Comparison of ENCODE assay signal across 19 cellular contexts in the genomic region with DNA sequence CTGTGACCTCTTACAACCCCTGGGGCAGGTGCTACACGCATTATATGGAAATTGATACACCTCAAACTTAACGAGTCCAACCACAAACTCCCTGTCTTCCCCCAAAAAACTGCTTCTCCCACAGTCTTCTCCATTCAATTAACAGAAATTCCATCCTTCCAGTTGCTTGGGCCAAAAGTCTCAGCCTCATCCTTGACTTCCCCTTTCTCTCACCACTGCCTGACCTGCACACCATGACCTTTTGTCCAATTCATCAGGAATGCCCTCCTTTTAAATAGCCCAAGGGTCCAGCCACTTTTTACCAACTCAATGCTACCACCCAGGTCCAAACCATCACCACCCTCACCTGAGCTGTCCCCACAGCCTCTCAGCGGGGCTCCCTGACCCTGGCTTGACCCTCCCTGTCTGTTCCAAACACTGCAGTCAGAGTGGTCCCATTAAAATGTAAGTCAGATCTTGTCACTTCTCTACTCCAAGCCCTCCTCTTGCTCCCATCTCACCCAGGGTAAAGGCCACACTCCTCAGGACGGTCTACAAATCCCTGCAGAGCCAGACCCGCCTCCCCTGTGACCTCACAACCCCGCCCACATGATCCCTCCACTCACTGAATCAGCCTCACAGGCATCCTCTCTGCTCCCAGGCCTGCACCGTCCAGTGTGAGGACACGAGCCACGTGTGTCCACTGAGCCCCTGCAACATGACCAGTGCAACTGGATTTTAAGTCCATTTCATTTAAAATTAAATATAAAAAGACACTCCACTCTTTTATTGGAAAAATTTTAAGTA. TPM values are rescaled to one million over a fixed set of nuclear protein-coding genes. Genes with fewer than 3 reads are reported as not detected.
DNase-seq lines count a peak whose midpoint lies in the region; ATAC-seq and TF ChIP-seq lines count a peak whose summit lies in the region.
"Had no signal": no experiment of that assay in that cellular context is flagged by ENCODE, and none has a peak within 500 bp of the region (broad histone marks: within the 10 kb centered on the region; RNA-seq: fewer than 3 reads in every experiment).

No MANE protein-coding gene starts in this region.

- H3K27ac Mint-ChIP-seq in activated CD4-positive, alpha-beta T cell treated with anti-CD3 and anti-CD28 coated beads for 36 hours: peak overlapping the region; percentile 0
- no peak overlapping the region for H3K27ac Mint-ChIP-seq in endothelial cell (ENCODE audit: unreplicated experiment)
- H3K27ac Mint-ChIP-seq: CD8-positive, alpha-beta T cell; memory B cell; natural killer cell; stimulated activated naive B cell treated with anti-CD40 and anti-IgM and Interleukin-4, amounts not matched to agents 10 μg/mL and 1 μg/mL and 100 μg/mL, for 72 hours; type B pancreatic cell had no signal

- CTCF ChIA-PET in activated CD4-positive, alpha-beta T cell treated with anti-CD3 and anti-CD28 coated beads for 36 hours (lab: Charles Lee): no interaction called here

- POLR2A ChIA-PET in activated CD4-positive, alpha-beta T cell treated with anti-CD3 and anti-CD28 coated beads for 36 hours (lab: Charles Lee): no interaction called here

- intact Hi-C loops in activated CD4-positive, alpha-beta T cell treated with anti-CD3 and anti-CD28 coated beads for 36 hours (cut with DNase I, micrococcal nuclease): no loop called here

- ATAC-seq in activated CD4-positive, alpha-beta T cell treated with anti-CD3 and anti-CD28 coated beads for 36 hours: no peak
- ATAC-seq in GM18873 (IDR thresholded peaks at IDR 0.05; ENCODE audit: low FRiP score, unreplicated experiment): no peak
- ATAC-seq: CD8-positive, alpha-beta T cell; natural killer cell; stimulated activated naive B cell treated with anti-CD40 and anti-IgM and Interleukin-4, amounts not matched to agents 10 μg/mL and 1 μg/mL and 100 μg/mL, for 72 hours had no signal

- DNase-seq in activated CD4-positive, alpha-beta T cell treated with anti-CD3 and anti-CD28 coated beads for 36 hours: no peak
- no peak for DNase-seq in activated CD4-positive, alpha-beta T cell treated with anti-CD3 and anti-CD28 coated beads, Interleukin-2, amount 50 U/mL, for 48 hours
- DNase-seq in RKO (ENCODE audit: low spot score): peak; percentile 15
- DNase-seq in iPS-NIHi11 (ENCODE audit: low spot score): peak; percentile 75
- DNase-seq in stimulated activated CD8-positive, alpha-beta memory T cell treated with anti-CD3 and anti-CD28 coated beads, Interleukin-4, amount 100 ng/mL, for 48 hours: peak; percentile 46
- DNase-seq in T-helper 9 cell: no peak
- no peak for DNase-seq in endothelial cell (ENCODE audit: low spot score)
- DNase-seq: CD8-positive, alpha-beta T cell; dorsolateral prefrontal cortex; esophagus squamous epithelium; GOT3; natural killer cell; NCI-H1092; NCI-H774; Peyer's patch; stimulated activated naive B cell treated with anti-CD40 and anti-IgM and Interleukin-4, amounts not matched to agents 10 μg/mL and 1 μg/mL and 100 μg/mL, for 72 hours had no signal

- peaks cover 20% of the 10 kb centered on the region for H3K4me1 Mint-ChIP-seq in activated CD4-positive, alpha-beta T cell treated with anti-CD3 and anti-CD28 coated beads for 36 hours
- peaks cover 24% of the 10 kb centered on the region for H3K4me1 Mint-ChIP-seq in endothelial cell (ENCODE audit: unreplicated experiment)
- H3K4me1 Mint-ChIP-seq: natural killer cell had no signal

- peaks cover 5% of the 10 kb centered on the region for H3K27me3 Mint-ChIP-seq in activated CD4-positive, alpha-beta T cell treated with anti-CD3 and anti-CD28 coated beads for 36 hours
- H3K27me3 Mint-ChIP-seq in endothelial cell (ENCODE audit: unreplicated experiment): peaks cover 9% of the 10 kb centered on the region
- H3K27me3 Mint-ChIP-seq: memory B cell had no signal

- no peaks in the 10 kb centered on the region for H3K36me3 Mint-ChIP-seq in activated CD4-positive, alpha-beta T cell treated with anti-CD3 and anti-CD28 coated beads for 36 hours (ENCODE audit: low read depth)
- H3K36me3 Mint-ChIP-seq in endothelial cell (ENCODE audit: low read depth, unreplicated experiment): no peaks in the 10 kb centered on the region
- H3K36me3 Mint-ChIP-seq: CD8-positive, alpha-beta T cell; memory B cell; natural killer cell; stimulated activated naive B cell treated with anti-CD40 and anti-IgM and Interleukin-4, amounts not matched to agents 10 μg/mL and 1 μg/mL and 100 μg/mL, for 72 hours; type B pancreatic cell had no signal

- no peak for TF ChIP-seq CTCF in endothelial cell (IDR thresholded peaks at IDR 0.05; ENCODE audit: unreplicated experiment)

- H3K4me3 Mint-ChIP-seq in activated CD4-positive, alpha-beta T cell treated with anti-CD3 and anti-CD28 coated beads for 36 hours: no peak overlapping the region
- H3K4me3 Mint-ChIP-seq in endothelial cell (ENCODE audit: unreplicated experiment): no peak overlapping the region
- H3K4me3 Mint-ChIP-seq: CD8-positive, alpha-beta T cell; memory B cell; natural killer cell; stimulated activated naive B cell treated with anti-CD40 and anti-IgM and Interleukin-4, amounts not matched to agents 10 μg/mL and 1 μg/mL and 100 μg/mL, for 72 hours; type B pancreatic cell had no signal

- no peaks in the 10 kb centered on the region for H3K9me3 Mint-ChIP-seq in activated CD4-positive, alpha-beta T cell treated with anti-CD3 and anti-CD28 coated beads for 36 hours (ENCODE audit: low read depth)
- no peaks in the 10 kb centered on the region for H3K9me3 Mint-ChIP-seq in endothelial cell (ENCODE audit: unreplicated experiment)
- H3K9me3 Mint-ChIP-seq: CD8-positive, alpha-beta T cell; memory B cell; natural killer cell; stimulated activated naive B cell treated with anti-CD40 and anti-IgM and Interleukin-4, amounts not matched to agents 10 μg/mL and 1 μg/mL and 100 μg/mL, for 72 hours; type B pancreatic cell had no signal

RNA-seq across cellular contexts. Expression of a gene that starts 18.5 kb away (rescaled TPM):
- total RNA-seq in activated CD4-positive, alpha-beta T cell treated with anti-CD3 and anti-CD28 coated beads for 36 hours: under 1 TPM; 0.18 to 0.25 TPM
- 17.3 TPM for total RNA-seq in endothelial cell (ENCODE audit: unreplicated experiment)

Comparison
In these comparisons a context has a peak if more than half of its experiments do, and no peak if none do; other contexts are left out.
1. DNase-seq: peak in RKO (single experiment), iPS-NIHi11 (single experiment) and stimulated activated CD8-positive, alpha-beta memory T cell treated with anti-CD3 and anti-CD28 coated beads, Interleukin-4, amount 100 ng/mL, for 48 hours (single experiment); none in activated CD4-positive, alpha-beta T cell treated with anti-CD3 and anti-CD28 coated beads for 36 hours (single experiment), activated CD4-positive, alpha-beta T cell treated with anti-CD3 and anti-CD28 coated beads, Interleukin-2, amount 50 U/mL, for 48 hours (0 of 2), T-helper 9 cell (single experiment) and endothelial cell (single experiment).
2. RNA of a gene that starts 18.5 kb away (total RNA-seq): 17.3 TPM in endothelial cell (single experiment); 0.18 to 0.25 TPM in activated CD4-positive, alpha-beta T cell treated with anti-CD3 and anti-CD28 coated beads for 36 hours; every median in the first group is over 10 times any median in the second.